1 cellular context compared by ENCODE assay signal in the genomic region with DNA sequence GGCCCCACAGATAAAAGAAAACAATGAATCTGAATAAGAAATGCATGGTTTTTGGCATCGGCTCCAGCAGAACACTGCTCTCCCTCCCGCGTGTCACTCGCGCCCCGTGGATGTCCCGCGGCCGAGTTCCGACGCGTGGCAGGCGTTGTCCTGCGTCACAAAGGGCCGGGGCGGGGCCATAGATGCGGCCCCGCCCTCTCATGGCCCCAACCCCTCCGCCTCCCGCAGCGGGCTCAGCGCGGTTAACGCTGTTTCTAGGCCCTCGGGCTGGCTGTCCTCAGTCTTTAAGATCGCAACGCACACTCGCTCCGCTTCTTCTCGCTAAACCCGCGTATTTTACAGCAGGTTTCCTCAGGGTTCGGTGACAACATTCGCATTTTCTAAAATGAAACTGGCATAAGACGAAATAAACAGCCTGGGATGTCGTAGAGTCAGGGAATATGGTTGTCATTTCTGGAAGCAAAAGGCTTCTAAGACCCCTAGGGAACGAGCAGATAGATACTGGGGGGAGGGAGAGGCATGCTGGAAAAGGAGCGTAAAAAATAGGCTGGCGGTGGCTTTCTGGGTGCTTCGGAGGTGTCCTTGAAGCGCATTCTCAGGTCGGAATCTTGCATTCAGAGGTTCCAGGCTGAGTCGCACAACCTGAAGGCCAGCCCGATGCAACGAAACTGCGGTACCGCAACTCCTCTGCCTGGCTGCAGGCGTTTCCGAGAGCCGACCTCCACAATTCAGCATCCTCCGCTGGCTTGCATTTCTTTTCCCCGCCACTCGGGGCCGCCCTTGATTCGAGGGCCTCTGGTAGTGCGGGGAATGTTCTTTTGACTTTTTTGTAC.
TF ChIP-seq lines count a peak whose summit lies in the region.

Gene FKBP7, minus strand, starts transcription at position 159 of the 833 bp plus-strand sequence. Its CDS starts 101 bp downstream, at position 58.

TF ChIP-seq in HepG2, 621 proteins besides CTCF, POLR2A, EP300 and RAD21 (continued from another document and continues in another):
- TF ChIP-seq, protein P1, sequence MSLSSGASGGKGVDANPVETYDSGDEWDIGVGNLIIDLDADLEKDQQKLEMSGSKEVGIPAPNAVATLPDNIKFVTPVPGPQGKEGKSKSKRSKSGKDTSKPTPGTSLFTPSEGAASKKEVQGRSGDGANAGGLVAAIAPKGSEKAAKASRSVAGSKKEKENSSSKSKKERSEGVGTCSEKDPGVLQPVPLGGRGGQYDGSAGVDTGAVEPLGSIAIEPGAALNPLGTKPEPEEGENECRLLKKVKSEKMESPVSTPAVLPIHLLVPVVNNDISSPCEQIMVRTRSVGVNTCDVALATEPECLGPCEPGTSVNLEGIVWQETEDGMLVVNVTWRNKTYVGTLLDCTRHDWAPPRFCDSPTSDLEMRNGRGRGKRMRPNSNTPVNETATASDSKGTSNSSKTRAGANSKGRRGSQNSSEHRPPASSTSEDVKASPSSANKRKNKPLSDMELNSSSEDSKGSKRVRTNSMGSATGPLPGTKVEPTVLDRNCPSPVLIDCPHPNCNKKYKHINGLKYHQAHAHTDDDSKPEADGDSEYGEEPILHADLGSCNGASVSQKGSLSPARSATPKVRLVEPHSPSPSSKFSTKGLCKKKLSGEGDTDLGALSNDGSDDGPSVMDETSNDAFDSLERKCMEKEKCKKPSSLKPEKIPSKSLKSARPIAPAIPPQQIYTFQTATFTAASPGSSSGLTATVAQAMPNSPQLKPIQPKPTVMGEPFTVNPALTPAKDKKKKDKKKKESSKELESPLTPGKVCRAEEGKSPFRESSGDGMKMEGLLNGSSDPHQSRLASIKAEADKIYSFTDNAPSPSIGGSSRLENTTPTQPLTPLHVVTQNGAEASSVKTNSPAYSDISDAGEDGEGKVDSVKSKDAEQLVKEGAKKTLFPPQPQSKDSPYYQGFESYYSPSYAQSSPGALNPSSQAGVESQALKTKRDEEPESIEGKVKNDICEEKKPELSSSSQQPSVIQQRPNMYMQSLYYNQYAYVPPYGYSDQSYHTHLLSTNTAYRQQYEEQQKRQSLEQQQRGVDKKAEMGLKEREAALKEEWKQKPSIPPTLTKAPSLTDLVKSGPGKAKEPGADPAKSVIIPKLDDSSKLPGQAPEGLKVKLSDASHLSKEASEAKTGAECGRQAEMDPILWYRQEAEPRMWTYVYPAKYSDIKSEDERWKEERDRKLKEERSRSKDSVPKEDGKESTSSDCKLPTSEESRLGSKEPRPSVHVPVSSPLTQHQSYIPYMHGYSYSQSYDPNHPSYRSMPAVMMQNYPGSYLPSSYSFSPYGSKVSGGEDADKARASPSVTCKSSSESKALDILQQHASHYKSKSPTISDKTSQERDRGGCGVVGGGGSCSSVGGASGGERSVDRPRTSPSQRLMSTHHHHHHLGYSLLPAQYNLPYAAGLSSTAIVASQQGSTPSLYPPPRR (CRISPR knock-in tag; IDR thresholded peaks at IDR 0.05; ENCODE audit: borderline replicate concordance), result peak; percentile 11; the same call in 1 of the 2 replicates
- TF ChIP-seq FUBP1 (CRISPR knock-in tag; IDR thresholded peaks at IDR 0.05; ENCODE audit: borderline replicate concordance), result peak; percentile 57; the same call in 1 of the 2 replicates
- no peak for TF ChIP-seq NFRKB (IDR thresholded peaks at IDR 0.05)
- TF ChIP-seq KLF11 (CRISPR knock-in tag; IDR thresholded peaks at IDR 0.05), result peak; percentile 24; the same call in 1 of the 2 replicates
- no peak for TF ChIP-seq RFX1 (IDR thresholded peaks at IDR 0.05)
- TF ChIP-seq ZSCAN29 (CRISPR knock-in tag; conservative IDR thresholded peaks at IDR 0.05), result no peak; the same call in 1 of the 2 replicates
- 0 out of 2 replicates have a peak, but pooled peaks have one; percentile 67 for TF ChIP-seq ZNF770 (CRISPR knock-in tag; IDR thresholded peaks at IDR 0.05)
- peak; percentile 46; the same call in 1 of the 2 replicates for TF ChIP-seq BCL6 (CRISPR knock-in tag; IDR thresholded peaks at IDR 0.05)
- peak; percentile 32; the same call in 1 of the 2 replicates for TF ChIP-seq SRY (CRISPR knock-in tag; IDR thresholded peaks at IDR 0.05)
- peak; percentile 60; the same call in 1 of the 2 replicates for TF ChIP-seq ETV5 (CRISPR knock-in tag; IDR thresholded peaks at IDR 0.05; ENCODE audit: borderline replicate concordance)
- no peak for TF ChIP-seq KAT2B (IDR thresholded peaks at IDR 0.05; ENCODE audit: borderline replicate concordance, low read depth, low read length)
- TF ChIP-seq ZNF230 (CRISPR knock-in tag; IDR thresholded peaks at IDR 0.05), result peak; percentile 26
- TF ChIP-seq, protein P2, sequence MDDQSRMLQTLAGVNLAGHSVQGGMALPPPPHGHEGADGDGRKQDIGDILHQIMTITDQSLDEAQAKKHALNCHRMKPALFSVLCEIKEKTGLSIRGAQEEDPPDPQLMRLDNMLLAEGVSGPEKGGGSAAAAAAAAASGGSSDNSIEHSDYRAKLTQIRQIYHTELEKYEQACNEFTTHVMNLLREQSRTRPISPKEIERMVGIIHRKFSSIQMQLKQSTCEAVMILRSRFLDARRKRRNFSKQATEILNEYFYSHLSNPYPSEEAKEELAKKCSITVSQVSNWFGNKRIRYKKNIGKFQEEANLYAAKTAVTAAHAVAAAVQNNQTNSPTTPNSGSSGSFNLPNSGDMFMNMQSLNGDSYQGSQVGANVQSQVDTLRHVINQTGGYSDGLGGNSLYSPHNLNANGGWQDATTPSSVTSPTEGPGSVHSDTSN (CRISPR knock-in tag; IDR thresholded peaks at IDR 0.05; ENCODE audit: borderline replicate concordance), result peak; percentile 51; the same call in 1 of the 2 replicates
- peak; percentile 64 for TF ChIP-seq SALL2 (CRISPR knock-in tag; IDR thresholded peaks at IDR 0.05)
- peak; percentile 13 for TF ChIP-seq CAMTA2 (CRISPR knock-in tag; IDR thresholded peaks at IDR 0.05; ENCODE audit: borderline replicate concordance)
- no peak for TF ChIP-seq SMARCC2 (IDR thresholded peaks at IDR 0.05)
- peak; percentile 62 for TF ChIP-seq AGO1 (IDR thresholded peaks at IDR 0.05; ENCODE audit: low read depth, low read length, poor library complexity, severe bottlenecking)
- TF ChIP-seq ZNF574 (CRISPR knock-in tag; IDR thresholded peaks at IDR 0.05), result peak; percentile 72; the same call in 1 of the 2 replicates
- no peak for TF ChIP-seq ZNF775 (CRISPR knock-in tag; IDR thresholded peaks at IDR 0.05; ENCODE audit: borderline replicate concordance)
- peak; percentile 38; the same call in 1 of the 2 replicates for TF ChIP-seq ZNF629 (CRISPR knock-in tag; conservative IDR thresholded peaks at IDR 0.05)
- TF ChIP-seq ZNF292 (CRISPR knock-in tag; IDR thresholded peaks at IDR 0.05; ENCODE audit: borderline replicate concordance, low read depth), result peak; percentile 84; the same call in 1 of the 2 replicates
- peak; percentile 81 for TF ChIP-seq HDAC1 (CRISPR knock-in tag; IDR thresholded peaks at IDR 0.05)
- peak; percentile 88 for TF ChIP-seq POLR2G (IDR thresholded peaks at IDR 0.05; ENCODE audit: low read depth, low read length)
- TF ChIP-seq, protein P3, sequence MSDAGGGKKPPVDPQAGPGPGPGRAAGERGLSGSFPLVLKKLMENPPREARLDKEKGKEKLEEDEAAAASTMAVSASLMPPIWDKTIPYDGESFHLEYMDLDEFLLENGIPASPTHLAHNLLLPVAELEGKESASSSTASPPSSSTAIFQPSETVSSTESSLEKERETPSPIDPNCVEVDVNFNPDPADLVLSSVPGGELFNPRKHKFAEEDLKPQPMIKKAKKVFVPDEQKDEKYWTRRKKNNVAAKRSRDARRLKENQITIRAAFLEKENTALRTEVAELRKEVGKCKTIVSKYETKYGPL (CRISPR knock-in tag; IDR thresholded peaks at IDR 0.05), result peak; percentile 24; the same call in 1 of the 2 replicates
- no peak; the same call in 1 of the 2 replicates for TF ChIP-seq AHR (CRISPR knock-in tag; IDR thresholded peaks at IDR 0.05)
- no peak for TF ChIP-seq MTF1 (CRISPR knock-in tag; IDR thresholded peaks at IDR 0.05)
- TF ChIP-seq, protein P4, sequence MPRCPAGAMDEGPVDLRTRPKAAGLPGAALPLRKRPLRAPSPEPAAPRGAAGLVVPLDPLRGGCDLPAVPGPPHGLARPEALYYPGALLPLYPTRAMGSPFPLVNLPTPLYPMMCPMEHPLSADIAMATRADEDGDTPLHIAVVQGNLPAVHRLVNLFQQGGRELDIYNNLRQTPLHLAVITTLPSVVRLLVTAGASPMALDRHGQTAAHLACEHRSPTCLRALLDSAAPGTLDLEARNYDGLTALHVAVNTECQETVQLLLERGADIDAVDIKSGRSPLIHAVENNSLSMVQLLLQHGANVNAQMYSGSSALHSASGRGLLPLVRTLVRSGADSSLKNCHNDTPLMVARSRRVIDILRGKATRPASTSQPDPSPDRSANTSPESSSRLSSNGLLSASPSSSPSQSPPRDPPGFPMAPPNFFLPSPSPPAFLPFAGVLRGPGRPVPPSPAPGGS (CRISPR knock-in tag; IDR thresholded peaks at IDR 0.05), result peak; percentile 88
- TF ChIP-seq NFYC (CRISPR knock-in tag; IDR thresholded peaks at IDR 0.05), result 0 out of 2 replicates have a peak, but pooled peaks have one; percentile 14
- TF ChIP-seq PREB (CRISPR knock-in tag; IDR thresholded peaks at IDR 0.05), result no peak
